ENCODE assay signal across 1 cellular context in the genomic region with DNA sequence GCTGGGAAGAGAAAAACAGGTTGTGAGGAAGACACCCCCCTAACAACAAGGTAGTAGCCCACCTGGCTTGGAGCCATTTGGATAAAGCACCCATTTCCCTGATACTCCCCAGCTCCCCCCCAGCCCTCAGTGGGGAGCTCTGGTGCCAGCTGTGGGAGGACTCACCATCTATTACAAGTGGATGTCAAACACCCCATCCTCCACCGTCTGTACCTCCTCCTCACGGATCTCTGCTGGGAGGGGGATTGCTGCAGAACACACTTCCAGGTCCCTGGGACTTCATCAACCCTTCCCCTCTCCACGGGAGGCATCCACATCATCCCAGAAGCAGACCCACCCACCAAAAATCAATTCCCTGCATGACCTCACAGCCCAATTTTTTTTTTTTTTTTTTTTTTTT.
TF ChIP-seq lines count a peak whose summit lies in the region.

No MANE protein-coding gene starts in this region.

TF ChIP-seq in H1, 55 proteins besides CTCF, POLR2A, EP300 and RAD21:
- TF ChIP-seq HDAC2 (IDR thresholded peaks at IDR 0.05; ENCODE audit: borderline replicate concordance in 1 of 2, low read depth in 2 of 2, low read length in 2 of 2) (no peak), RFX5 (IDR thresholded peaks at IDR 0.05; ENCODE audit: borderline replicate concordance, low read depth, low read length) (no peak), EGR1 (IDR thresholded peaks at IDR 0.05; ENCODE audit: borderline replicate concordance, low read depth, low read length) (no peak), JUN (IDR thresholded peaks at IDR 0.05; ENCODE audit: low read depth, low read length) (no peak), CBX8 (IDR thresholded peaks at IDR 0.05; ENCODE audit: borderline replicate concordance, low read depth, low read length) (no peak)
